24 cellular contexts compared by ENCODE assay signal in genomic region chr6:157635388-157636244, GRCh38.
DNase-seq lines count a peak whose midpoint lies in the region; ATAC-seq lines count a peak whose summit lies in the region.
"Had no signal": no experiment of that assay in that cellular context is flagged by ENCODE, and none has a peak within 500 bp of the region (broad histone marks: within the 10 kb centered on the region; RNA-seq: fewer than 3 reads in every experiment).

No MANE protein-coding gene starts in this region.

- no peak overlapping the region for H3K14ac ChIP-seq in mesenchymal stem cell (ENCODE audit: low read length in 2 of 2)

- H3K9ac ChIP-seq in mesenchymal stem cell (ENCODE audit: low read length), result no peak overlapping the region
- H3K9ac ChIP-seq: parathyroid adenoma had no signal

- H2BK5ac ChIP-seq in mesenchymal stem cell (ENCODE audit: low read depth, low read length, poor library complexity, severe bottlenecking), result no peak overlapping the region

- no peak overlapping the region for H4K8ac ChIP-seq in mesenchymal stem cell (ENCODE audit: low read length)

- no peaks in the 10 kb centered on the region for H3K36me3 ChIP-seq in H7 (replicated peaks; ENCODE audit: control insufficient read depth, insufficient read depth, low read length)
- H3K36me3 ChIP-seq in mesenchymal stem cell (ENCODE audit: control insufficient read depth in 1 of 2, insufficient read depth in 2 of 2, low read depth in 1 of 2, low read length in 2 of 2), result peaks cover 0 to 10% of the 10 kb centered on the region in 2 experiments
- H3K36me3 ChIP-seq: BE2C, right lobe of liver had no signal

- H2AK5ac ChIP-seq in mesenchymal stem cell (ENCODE audit: low read length, severe bottlenecking), result no peak overlapping the region

- no peak overlapping the region for H2AFZ ChIP-seq in mesenchymal stem cell (ENCODE audit: low read depth, low read length)
- H2AFZ ChIP-seq: parathyroid adenoma had no signal

- H2BK120ac ChIP-seq in mesenchymal stem cell (ENCODE audit: low read depth, low read length), result no peak overlapping the region

- peaks cover 5% of the 10 kb centered on the region for H3K4me1 ChIP-seq in mesenchymal stem cell (ENCODE audit: control insufficient read depth, insufficient read depth, low read depth, low read length)
- H3K4me1 ChIP-seq: BE2C, parathyroid adenoma, right lobe of liver, upper lobe of left lung had no signal

- no peak overlapping the region for H3K4ac ChIP-seq in mesenchymal stem cell (ENCODE audit: low read depth in 1 of 2, low read length in 2 of 2)

- intact Hi-C loops in sciatic nerve (cut with DNase I), result no loop called here

- no peaks in the 10 kb centered on the region for H3K79me1 ChIP-seq in mesenchymal stem cell (replicated peaks; ENCODE audit: low read length, poor library complexity, severe bottlenecking)

- peak; percentile 48 for ATAC-seq in sciatic nerve
- ATAC-seq: activated T-helper 17 cell treated with anti-CD3 and anti-CD28 coated beads, Interleukin-2, amount 50 U/mL, for 72 hours; left colon; naive thymus-derived CD4-positive, alpha-beta T cell; SK-N-SH treated with all-trans-retinoic acid at 6 μM for 48 hours had no signal

- H3K27me3 ChIP-seq in H7 (ENCODE audit: control insufficient read depth, insufficient read depth, low read length) (no peaks in the 10 kb centered on the region), mesenchymal stem cell (ENCODE audit: control insufficient read depth in 1 of 2, insufficient read depth in 1 of 2, low read length in 2 of 2) (no peaks in the 10 kb centered on the region)
- H3K27me3 ChIP-seq: BE2C, dorsolateral prefrontal cortex, right lobe of liver, upper lobe of left lung had no signal

- no peak overlapping the region for H3K18ac ChIP-seq in mesenchymal stem cell (ENCODE audit: low read depth in 1 of 2, low read length in 2 of 2)

- H3K9me3 ChIP-seq in mesenchymal stem cell (ENCODE audit: control insufficient read depth, low read length), result no peaks in the 10 kb centered on the region
- H3K9me3 ChIP-seq: BE2C, right lobe of liver, upper lobe of left lung had no signal

- H3K4me3 ChIP-seq in H7 (ENCODE audit: insufficient read depth, low read depth, low read length) (no peak overlapping the region), mesenchymal stem cell (ENCODE audit: insufficient read depth in 1 of 2, low read depth in 1 of 2, low read length in 2 of 2) (no peak overlapping the region)
- H3K4me3 ChIP-seq: dorsolateral prefrontal cortex, right lobe of liver, upper lobe of left lung had no signal

- H3K4me2 ChIP-seq in mesenchymal stem cell (ENCODE audit: low read length, poor library complexity, severe bottlenecking), result no peak overlapping the region

- no peak overlapping the region for H3K27ac ChIP-seq in mesenchymal stem cell (ENCODE audit: low read length, poor library complexity, severe bottlenecking)
- H3K27ac ChIP-seq: dorsolateral prefrontal cortex, parathyroid adenoma, right lobe of liver, upper lobe of left lung had no signal

- H2BK12ac ChIP-seq in mesenchymal stem cell (ENCODE audit: low read length in 2 of 2), result no peak overlapping the region

- H3K23ac ChIP-seq in mesenchymal stem cell (ENCODE audit: low read length in 2 of 2), result no peak overlapping the region

- no peak overlapping the region for H2BK15ac ChIP-seq in mesenchymal stem cell (ENCODE audit: low read depth, poor library complexity, severe bottlenecking)

- 92% methylated on average over 19 of the region's 23 CpGs for WGBS in mesenchymal stem cell

- H4K91ac ChIP-seq in mesenchymal stem cell (ENCODE audit: low read length), result no peak overlapping the region

- DNase-seq in H7 (peak; percentile 71), UCSD-AML1 (lab: John Stamatoyannopoulos, UW; ENCODE audit: unreplicated experiment) (peak; percentile 56), iPS-NIHi7 (ENCODE audit: extremely low spot score) (peak; percentile 39), sciatic nerve (ENCODE audit: low spot score) (peak; percentile 70), mesenchymal stem cell (no peak), COLO829 (ENCODE audit: low spot score) (no peak), NCI-H1436 treated with DMSO at 0.1 percent for 48 hours (lab: John Stamatoyannopoulos, UW) (no peak)
- DNase-seq in stimulated activated CD4-positive, alpha-beta T cell treated with anti-CD3 and anti-CD28 coated beads, Interleukin-15, amount 100 ng/mL, for 24 hours, result no peak
- DNase-seq: activated CD4-positive, alpha-beta memory T cell treated with anti-CD3 and anti-CD28 coated beads for 36 hours; activated CD8-positive, alpha-beta memory T cell treated with anti-CD3 and anti-CD28 coated beads, Interleukin-2, amount 50 U/mL, for 48 hours; BE2C; cerebellar nuclear complex; DMS79 treated with DMSO at 0.1 percent for 48 hours; dorsolateral prefrontal cortex; left colon; naive thymus-derived CD4-positive, alpha-beta T cell; NCI-H2171; NCI-H69; right lobe of liver; stimulated activated CD8-positive, alpha-beta memory T cell treated with anti-CD3 and anti-CD28 coated beads, Interleukin-4, amount 100 ng/mL, for 48 hours; upper lobe of left lung had no signal

Comparison
In these comparisons a context has a peak if more than half of its experiments do, and no peak if none do; other contexts are left out.
1. DNase-seq: peak in H7 (single experiment), UCSD-AML1 (single experiment), iPS-NIHi7 (single experiment) and sciatic nerve (single experiment); none in mesenchymal stem cell (single experiment), stimulated activated CD4-positive, alpha-beta T cell treated with anti-CD3 and anti-CD28 coated beads, Interleukin-15, amount 100 ng/mL, for 24 hours (single experiment), COLO829 (single experiment) and NCI-H1436 treated with DMSO at 0.1 percent for 48 hours (single experiment).